ENCODE assay signal across 19 cellular contexts in the genomic region with DNA sequence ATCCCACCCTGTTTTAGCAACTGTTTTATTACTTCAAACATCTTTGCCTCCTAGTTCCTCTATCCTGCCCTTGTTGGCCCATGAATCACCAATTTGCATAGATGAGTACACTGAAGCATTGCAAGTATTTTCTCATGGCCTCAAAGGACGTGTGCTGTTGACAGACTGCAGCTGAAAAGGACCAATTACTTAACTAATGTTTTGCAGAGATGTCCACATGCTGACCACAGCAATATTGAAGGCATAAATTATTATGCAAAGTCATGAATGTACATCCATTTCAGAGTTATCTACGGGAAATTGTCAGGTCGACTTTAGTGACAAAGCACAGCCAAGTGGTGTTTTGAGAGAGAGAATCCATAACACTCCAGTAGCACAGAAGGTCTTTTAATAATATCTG.
DNase-seq lines count a peak whose midpoint lies in the region; ATAC-seq, FAIRE-seq and TF ChIP-seq lines count a peak whose summit lies in the region.
"Had no signal": no experiment of that assay in that cellular context is flagged by ENCODE, and none has a peak within 500 bp of the region (broad histone marks: within the 10 kb centered on the region; RNA-seq: fewer than 3 reads in every experiment).

No MANE protein-coding gene starts in this region.

- H3K36me3 Mint-ChIP-seq in activated CD4-positive, alpha-beta memory T cell treated with anti-CD3 and anti-CD28 coated beads for 36 hours: no peaks in the 10 kb centered on the region
- H3K36me3 Mint-ChIP-seq: activated naive CD4-positive, alpha-beta T cell treated with anti-CD3 and anti-CD28 coated beads, Interleukin-2, amount 10 ng/mL, durations not matched to agents 7 days and 5 days had no signal

- no peaks in the 10 kb centered on the region for H3F3A ChIP-seq in SK-N-SH (replicated peaks; ENCODE audit: insufficient read depth)

- TF ChIP-seq EP300 in SK-N-SH (IDR thresholded peaks at IDR 0.05; ENCODE audit: borderline replicate concordance in 1 of 2, low read depth in 1 of 2, low read length in 1 of 2): no peak; a peak in 1 of 4 replicates

- H3K27me3 Mint-ChIP-seq in activated CD4-positive, alpha-beta memory T cell treated with anti-CD3 and anti-CD28 coated beads for 36 hours: peaks cover 2% of the 10 kb centered on the region
- H3K27me3 Mint-ChIP-seq: activated naive CD4-positive, alpha-beta T cell treated with anti-CD3 and anti-CD28 coated beads, Interleukin-2, amount 10 ng/mL, durations not matched to agents 7 days and 5 days had no signal

- POLR2A ChIA-PET in AG04450 (lab: Yijun Ruan, JAX): interaction anchor here (1.2 kb wide), 1 partner anchor 13 kb away, joined by 3 read pairs; no protein-coding TSS in a partner anchor
- POLR2A ChIA-PET in SK-N-SH (lab: Yijun Ruan, JAX): no interaction called here
- POLR2A ChIA-PET in activated CD4-positive, alpha-beta memory T cell treated with anti-CD3 and anti-CD28 coated beads for 36 hours (lab: Charles Lee): no interaction called here

- no peaks in the 10 kb centered on the region for H3K4me1 Mint-ChIP-seq in activated CD4-positive, alpha-beta memory T cell treated with anti-CD3 and anti-CD28 coated beads for 36 hours (ENCODE audit: low read depth)
- H3K4me1 Mint-ChIP-seq: activated naive CD4-positive, alpha-beta T cell treated with anti-CD3 and anti-CD28 coated beads, Interleukin-2, amount 10 ng/mL, durations not matched to agents 7 days and 5 days had no signal

- no peaks in the 10 kb centered on the region for H4K20me1 ChIP-seq in SK-N-SH (ENCODE audit: insufficient read depth)

- H3K27me3 ChIP-seq in AG04450 (ENCODE audit: control insufficient read depth, insufficient read depth, low read length) (no peaks in the 10 kb centered on the region), SK-N-SH (ENCODE audit: insufficient read depth) (no peaks in the 10 kb centered on the region)
- H3K27me3 ChIP-seq: cardiac muscle cell, gastrocnemius medialis, pancreas had no signal

- ATAC-seq in HG02870 (IDR thresholded peaks at IDR 0.05; ENCODE audit: unreplicated experiment): peak; percentile 71
- ATAC-seq in GM19351 (IDR thresholded peaks at IDR 0.05; ENCODE audit: unreplicated experiment): no peak
- ATAC-seq: gastrocnemius medialis had no signal

- H3K4me1 ChIP-seq in SK-N-SH (ENCODE audit: control insufficient read depth in 1 of 2, insufficient read depth in 2 of 2, low read depth in 1 of 2, low read length in 1 of 2): peaks cover 0 to 26% of the 10 kb centered on the region in 2 experiments; a peak in 2 of 4 replicates
- H3K4me1 ChIP-seq: pancreas had no signal

- intact Hi-C loops in activated CD4-positive, alpha-beta memory T cell treated with anti-CD3 and anti-CD28 coated beads for 36 hours (cut with micrococcal nuclease): no loop called here

- no peak overlapping the region for H3K4me3 Mint-ChIP-seq in activated CD4-positive, alpha-beta memory T cell treated with anti-CD3 and anti-CD28 coated beads for 36 hours
- H3K4me3 Mint-ChIP-seq: activated naive CD4-positive, alpha-beta T cell treated with anti-CD3 and anti-CD28 coated beads, Interleukin-2, amount 10 ng/mL, durations not matched to agents 7 days and 5 days; endodermal cell; H9 had no signal

- TF ChIP-seq RAD21 in SK-N-SH (IDR thresholded peaks at IDR 0.05; ENCODE audit: low read length): no peak

- no peak overlapping the region for H2AFZ ChIP-seq in SK-N-SH (ENCODE audit: low read depth)

- H3K9ac ChIP-seq in SK-N-SH: no peak overlapping the region

- peaks cover 0 to 3% of the 10 kb centered on the region in 2 experiments for H3K36me3 ChIP-seq in SK-N-SH (replicated peaks in 1 of 2; ENCODE audit: control insufficient read depth in 1 of 2, insufficient read depth in 2 of 2, low read length in 1 of 2)
- H3K36me3 ChIP-seq: cardiac muscle cell, gastrocnemius medialis, pancreas had no signal

- DNase-seq in AG04450 (ENCODE audit: low read depth, low spot score) (peak; percentile 44), SK-N-SH (no peak), D721Med (ENCODE audit: insufficient read length, low spot score) (no peak)
- no peak for DNase-seq in activated CD4-positive, CD25-positive, alpha-beta regulatory T cell treated with anti-CD3 and anti-CD28 coated beads, Interleukin-2, amount 50 U/mL, for 72 hours
- DNase-seq in activated CD4-positive, alpha-beta memory T cell treated with anti-CD3 and anti-CD28 coated beads for 36 hours: no peak
- DNase-seq: activated naive CD4-positive, alpha-beta T cell treated with anti-CD3 and anti-CD28 coated beads, Interleukin-2, amount 10 ng/mL, durations not matched to agents 7 days and 5 days; AML-193; DMS 273 treated with DMSO at 0.1 percent for 48 hours; endodermal cell; gastrocnemius medialis; H9; Karpas-422; NK-92 treated with Interleukin-12 subunit alpha and Interleukin-12 subunit beta, amount 100 ng/mL, for 24 hours; pancreas had no signal

- H3K9me3 Mint-ChIP-seq in activated CD4-positive, alpha-beta memory T cell treated with anti-CD3 and anti-CD28 coated beads for 36 hours: no peaks in the 10 kb centered on the region
- H3K9me3 Mint-ChIP-seq: endodermal cell, H9 had no signal

- H3K4me3 ChIP-seq in AG04450 (ENCODE audit: low read depth, low read length) (no peak overlapping the region), SK-N-SH (ENCODE audit: low read depth in 2 of 2, low read length in 1 of 2) (no peak overlapping the region)
- H3K4me3 ChIP-seq: cardiac muscle cell, gastrocnemius medialis, pancreas, SK-N-MC had no signal

- CTCF ChIA-PET in AG04450 (lab: Charles Lee) (interaction anchor here (1.3 kb wide), 1 partner anchor 105 kb away, joined by 4 read pairs; no protein-coding TSS in a partner anchor), SK-N-SH (lab: Yijun Ruan, JAX) (interaction anchor here (1.4 to 1.5 kb wide), 2 partner anchors 10 to 18 kb away, joined by 4 read pairs; no protein-coding TSS in a partner anchor)
- CTCF ChIA-PET in activated CD4-positive, alpha-beta memory T cell treated with anti-CD3 and anti-CD28 coated beads for 36 hours (lab: Charles Lee): no interaction called here

- H3K79me2 ChIP-seq in SK-N-SH (ENCODE audit: insufficient read depth): no peaks in the 10 kb centered on the region

- no peak overlapping the region for H3K27ac Mint-ChIP-seq in activated CD4-positive, alpha-beta memory T cell treated with anti-CD3 and anti-CD28 coated beads for 36 hours
- H3K27ac Mint-ChIP-seq: activated naive CD4-positive, alpha-beta T cell treated with anti-CD3 and anti-CD28 coated beads, Interleukin-2, amount 10 ng/mL, durations not matched to agents 7 days and 5 days; endodermal cell; H9 had no signal

- 40% methylated on average over 3 of the region's 3 CpGs for WGBS in SK-N-SH (ENCODE audit: low lambda C conversion rate)

- no peak overlapping the region for H3K4me2 ChIP-seq in SK-N-SH

- FAIRE-seq in islet of Langerhans (lab: Jason Lieb, UNC): peak; percentile 45
- FAIRE-seq in D721Med (lab: Jason Lieb, UNC): no peak
- FAIRE-seq: pancreas had no signal

- TF ChIP-seq CTCF in AG04450 (IDR thresholded peaks at IDR 0.05; ENCODE audit: low read depth, low read length) (no peak), SK-N-SH (IDR thresholded peaks at IDR 0.05) (no peak), D721Med (IDR thresholded peaks at IDR 0.05; ENCODE audit: insufficient read depth, missing control alignments) (no peak)

- H3K27ac ChIP-seq in AG04450 (ENCODE audit: low read depth, low read length): no peak overlapping the region
- peak overlapping the region in 1 of 2 experiments; percentile 47; a peak in 2 of 4 replicates for H3K27ac ChIP-seq in SK-N-SH (ENCODE audit: low read depth in 2 of 2, low read length in 1 of 2)
- H3K27ac ChIP-seq: cardiac muscle cell, gastrocnemius medialis, pancreas, SK-N-MC had no signal

- H3K9me3 ChIP-seq in AG04450 (ENCODE audit: control insufficient read depth, insufficient read depth, low read length): no peaks in the 10 kb centered on the region
- H3K9me3 ChIP-seq in SK-N-SH: no peaks in the 10 kb centered on the region
- H3K9me3 ChIP-seq: gastrocnemius medialis, pancreas had no signal

- H3K9me2 ChIP-seq in SK-N-SH: no peaks in the 10 kb centered on the region

TF ChIP-seq in SK-N-SH, 30 proteins besides CTCF, POLR2A, EP300 and RAD21:
- TF ChIP-seq TCF12 (IDR thresholded peaks at IDR 0.05): peak; percentile 12; the same call in 1 of the 2 replicates
- no peak for TF ChIP-seq PBX3 (IDR thresholded peaks at IDR 0.05)
- TF ChIP-seq GATA2 (CRISPR knock-in tag; IDR thresholded peaks at IDR 0.05): peak; percentile 48
